ENCODE assay signal across 8 cellular contexts in genomic region chr7:142412551-142413193, GRCh38.
DNase-seq lines count a peak whose midpoint lies in the region; ATAC-seq, FAIRE-seq and TF ChIP-seq lines count a peak whose summit lies in the region.

No MANE protein-coding gene starts in this region.

- H3K9ac ChIP-seq in OCI-LY3 (ENCODE audit: low read length) (no peak overlapping the region), astrocyte (ENCODE audit: low read length) (no peak overlapping the region)

- FAIRE-seq in astrocyte (lab: Jason Lieb, UNC), result no peak

- peak; percentile 70 for ATAC-seq in GM18861 (IDR thresholded peaks at IDR 0.05; ENCODE audit: unreplicated experiment)
- ATAC-seq in HG02973 (IDR thresholded peaks at IDR 0.05; ENCODE audit: unreplicated experiment), result peak; percentile 95
- ATAC-seq in left lung, result peak; percentile 41
- ATAC-seq in upper lobe of left lung (ENCODE audit: low FRiP score in 2 of 2), result peak in 1 of 2 donors; percentile 44

- H3K36me3 Mint-ChIP-seq in astrocyte (ENCODE audit: low read depth, unreplicated experiment), result no peaks in the 10 kb centered on the region

- H3K4me1 ChIP-seq in OCI-LY3 (ENCODE audit: low read length), result no peaks in the 10 kb centered on the region
- no peaks in the 10 kb centered on the region for H3K4me1 ChIP-seq in astrocyte (ENCODE audit: insufficient read depth, low read length)
- no peaks in the 10 kb centered on the region for H3K4me1 ChIP-seq in left lung
- no peaks in the 10 kb centered on the region for H3K4me1 ChIP-seq in upper lobe of left lung

- H3K79me2 ChIP-seq in OCI-LY3 (ENCODE audit: low read length) (no peaks in the 10 kb centered on the region), astrocyte (ENCODE audit: insufficient read depth, low read length) (no peaks in the 10 kb centered on the region)

- peaks cover 6% of the 10 kb centered on the region for H3K4me1 Mint-ChIP-seq in astrocyte (ENCODE audit: low read depth, unreplicated experiment)

- H3K9me3 Mint-ChIP-seq in astrocyte (ENCODE audit: unreplicated experiment), result no peaks in the 10 kb centered on the region

- H3K27me3 ChIP-seq in OCI-LY3 (ENCODE audit: low read depth, low read length) (no peaks in the 10 kb centered on the region), astrocyte (ENCODE audit: insufficient read depth, low read length) (no peaks in the 10 kb centered on the region), left lung (no peaks in the 10 kb centered on the region), upper lobe of left lung (no peaks in the 10 kb centered on the region)

- H3K27ac Mint-ChIP-seq in astrocyte (ENCODE audit: unreplicated experiment), result no peak overlapping the region

- H3K4me2 ChIP-seq in OCI-LY3 (ENCODE audit: low read length), result peak overlapping the region; percentile 22
- H3K4me2 ChIP-seq in astrocyte (ENCODE audit: low read length), result no peak overlapping the region

- H4K20me1 ChIP-seq in OCI-LY3 (ENCODE audit: insufficient read depth, low read length) (no peaks in the 10 kb centered on the region), astrocyte (ENCODE audit: insufficient read depth, low read length) (no peaks in the 10 kb centered on the region)

- TF ChIP-seq EP300 in upper lobe of left lung (IDR thresholded peaks at IDR 0.05), result no peak

- H2AFZ ChIP-seq in OCI-LY3 (ENCODE audit: low read depth, low read length) (peak overlapping the region; percentile 67; the same call in 1 of the 2 replicates), astrocyte (ENCODE audit: low read depth, low read length) (no peak overlapping the region)

- no peaks in the 10 kb centered on the region for H3K27me3 Mint-ChIP-seq in astrocyte (ENCODE audit: low read depth, unreplicated experiment)

- H3K36me3 ChIP-seq in OCI-LY3 (replicated peaks; ENCODE audit: low read depth, low read length) (no peaks in the 10 kb centered on the region), astrocyte (ENCODE audit: insufficient read depth, low read length) (no peaks in the 10 kb centered on the region), left lung (no peaks in the 10 kb centered on the region), upper lobe of left lung (no peaks in the 10 kb centered on the region)

- no peak for TF ChIP-seq POLR2A in upper lobe of left lung (IDR thresholded peaks at IDR 0.05)

- H3K4me3 ChIP-seq in OCI-LY3 (ENCODE audit: low read length) (no peak overlapping the region), astrocyte (ENCODE audit: insufficient read depth, low read depth, low read length) (no peak overlapping the region), left lung (no peak overlapping the region), upper lobe of left lung (no peak overlapping the region)

- intact Hi-C loops in left lung (cut with DNase I), result no loop called here

- H3K9me3 ChIP-seq in OCI-LY3 (ENCODE audit: insufficient read depth, low read length) (no peaks in the 10 kb centered on the region), astrocyte (ENCODE audit: insufficient read depth, low read depth, low read length) (no peaks in the 10 kb centered on the region), left lung (no peaks in the 10 kb centered on the region), upper lobe of left lung (no peaks in the 10 kb centered on the region)

- 88 to 92% methylated on average over 2 of the region's 2 CpGs for WGBS in upper lobe of left lung, 2 donors

- no peak overlapping the region for H3K27ac ChIP-seq in OCI-LY3 (ENCODE audit: low read length)
- H3K27ac ChIP-seq in astrocyte (ENCODE audit: low read depth, low read length), result no peak overlapping the region
- H3K27ac ChIP-seq in left lung, result no peak overlapping the region
- H3K27ac ChIP-seq in upper lobe of left lung, result no peak overlapping the region

- peak; percentile 69 for DNase-seq in CD1c-positive myeloid dendritic cell (ENCODE audit: extremely low spot score)
- peak; percentile 49 for DNase-seq in astrocyte (ENCODE audit: low read depth)
- no peak for DNase-seq in left lung
- DNase-seq in upper lobe of left lung, result no peak
- no peak for DNase-seq in UCSD-AML1 (lab: John Stamatoyannopoulos, UW; ENCODE audit: unreplicated experiment)

- H3K4me3 Mint-ChIP-seq in astrocyte (ENCODE audit: unreplicated experiment), result no peak overlapping the region

- peak; percentile 88 for TF ChIP-seq CTCF in OCI-LY3 (IDR thresholded peaks at IDR 0.05; ENCODE audit: low read depth, low read length)
- TF ChIP-seq CTCF in astrocyte (IDR thresholded peaks at IDR 0.05; ENCODE audit: insufficient read depth, low read depth, low read length), result peak; percentile 80
- peak; percentile 21 to 54 for TF ChIP-seq CTCF in left lung (IDR thresholded peaks at IDR 0.05)
- TF ChIP-seq CTCF in upper lobe of left lung (IDR thresholded peaks at IDR 0.05), result peak in 4 of 6 experiments; percentile 9 to 28 (median 21)

Comparison
In these comparisons a context has a peak if more than half of its experiments do, and no peak if none do; other contexts are left out.
1. DNase-seq: peak in CD1c-positive myeloid dendritic cell (single experiment) and astrocyte (single experiment); none in left lung (0 of 2), upper lobe of left lung (0 of 2) and UCSD-AML1 (single experiment).
2. CTCF ChIP-seq: peak in every context shown above with its lines; median percentile 88 in OCI-LY3; 80 in astrocyte; 38 in left lung; 21 in upper lobe of left lung.